Comparison of ENCODE assay signal across 1 cellular context in the genomic region with DNA sequence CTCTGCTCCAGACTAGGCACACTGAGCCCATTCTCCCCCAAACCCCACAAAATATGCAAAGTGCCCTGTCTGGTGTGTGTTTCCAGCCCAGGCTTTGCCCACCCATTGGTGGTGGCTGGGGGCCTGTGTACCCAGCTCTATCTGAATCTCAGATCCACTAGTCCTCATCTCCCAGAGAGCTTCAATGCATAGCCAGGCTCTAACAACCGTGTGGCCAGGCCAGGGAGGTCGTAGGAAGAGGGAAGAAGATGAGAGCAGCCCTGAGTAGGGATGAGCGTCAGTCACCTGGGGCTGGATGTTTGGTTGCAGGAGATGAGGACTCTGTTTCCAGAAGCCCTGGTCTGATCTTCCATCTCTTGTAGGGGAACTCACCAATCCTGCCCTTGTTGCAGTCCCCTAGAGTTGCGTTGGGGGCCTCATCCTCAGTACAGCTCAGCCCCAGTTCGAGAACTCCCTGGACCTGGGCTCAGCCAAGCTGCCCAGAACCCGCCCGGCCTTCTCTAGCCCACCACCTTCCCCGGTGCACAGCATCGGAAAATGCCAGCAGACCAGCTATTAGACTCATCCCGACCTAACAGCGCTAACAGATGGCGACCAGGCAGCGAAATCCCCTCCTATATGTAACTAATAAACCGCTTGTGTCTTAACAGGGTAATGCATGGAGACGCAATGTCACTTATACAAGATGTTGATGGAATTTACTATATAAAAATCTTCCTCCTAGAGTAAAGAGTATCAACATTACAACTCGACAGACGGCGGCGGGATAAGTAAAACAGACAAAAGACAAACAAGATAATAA.
TF ChIP-seq lines count a peak whose summit lies in the region.

No MANE protein-coding gene starts in this region.

TF ChIP-seq in neural cell, 6 proteins besides CTCF, POLR2A, EP300 and RAD21:
- TF ChIP-seq, protein P1, sequence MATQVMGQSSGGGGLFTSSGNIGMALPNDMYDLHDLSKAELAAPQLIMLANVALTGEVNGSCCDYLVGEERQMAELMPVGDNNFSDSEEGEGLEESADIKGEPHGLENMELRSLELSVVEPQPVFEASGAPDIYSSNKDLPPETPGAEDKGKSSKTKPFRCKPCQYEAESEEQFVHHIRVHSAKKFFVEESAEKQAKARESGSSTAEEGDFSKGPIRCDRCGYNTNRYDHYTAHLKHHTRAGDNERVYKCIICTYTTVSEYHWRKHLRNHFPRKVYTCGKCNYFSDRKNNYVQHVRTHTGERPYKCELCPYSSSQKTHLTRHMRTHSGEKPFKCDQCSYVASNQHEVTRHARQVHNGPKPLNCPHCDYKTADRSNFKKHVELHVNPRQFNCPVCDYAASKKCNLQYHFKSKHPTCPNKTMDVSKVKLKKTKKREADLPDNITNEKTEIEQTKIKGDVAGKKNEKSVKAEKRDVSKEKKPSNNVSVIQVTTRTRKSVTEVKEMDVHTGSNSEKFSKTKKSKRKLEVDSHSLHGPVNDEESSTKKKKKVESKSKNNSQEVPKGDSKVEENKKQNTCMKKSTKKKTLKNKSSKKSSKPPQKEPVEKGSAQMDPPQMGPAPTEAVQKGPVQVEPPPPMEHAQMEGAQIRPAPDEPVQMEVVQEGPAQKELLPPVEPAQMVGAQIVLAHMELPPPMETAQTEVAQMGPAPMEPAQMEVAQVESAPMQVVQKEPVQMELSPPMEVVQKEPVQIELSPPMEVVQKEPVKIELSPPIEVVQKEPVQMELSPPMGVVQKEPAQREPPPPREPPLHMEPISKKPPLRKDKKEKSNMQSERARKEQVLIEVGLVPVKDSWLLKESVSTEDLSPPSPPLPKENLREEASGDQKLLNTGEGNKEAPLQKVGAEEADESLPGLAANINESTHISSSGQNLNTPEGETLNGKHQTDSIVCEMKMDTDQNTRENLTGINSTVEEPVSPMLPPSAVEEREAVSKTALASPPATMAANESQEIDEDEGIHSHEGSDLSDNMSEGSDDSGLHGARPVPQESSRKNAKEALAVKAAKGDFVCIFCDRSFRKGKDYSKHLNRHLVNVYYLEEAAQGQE (IDR thresholded peaks at IDR 0.05; ENCODE audit: borderline replicate concordance): no peak
- no peak for TF ChIP-seq EZH2 (IDR thresholded peaks at IDR 0.05; ENCODE audit: borderline replicate concordance, insufficient read depth, low read length, poor library complexity, severe bottlenecking)
- no peak for TF ChIP-seq SMC3 (conservative IDR thresholded peaks at IDR 0.05; ENCODE audit: poor library complexity)
- TF ChIP-seq MXI1 (conservative IDR thresholded peaks at IDR 0.05; ENCODE audit: poor library complexity, severe bottlenecking): no peak
- TF ChIP-seq TAF1 (IDR thresholded peaks at IDR 0.05; ENCODE audit: low read depth): no peak
- no peak for TF ChIP-seq POLR2AphosphoS5 (IDR thresholded peaks at IDR 0.05)
TF ChIP-seq in neural cell: peak in this region for 0.
